8 cellular contexts compared by ENCODE assay signal in the genomic region with DNA sequence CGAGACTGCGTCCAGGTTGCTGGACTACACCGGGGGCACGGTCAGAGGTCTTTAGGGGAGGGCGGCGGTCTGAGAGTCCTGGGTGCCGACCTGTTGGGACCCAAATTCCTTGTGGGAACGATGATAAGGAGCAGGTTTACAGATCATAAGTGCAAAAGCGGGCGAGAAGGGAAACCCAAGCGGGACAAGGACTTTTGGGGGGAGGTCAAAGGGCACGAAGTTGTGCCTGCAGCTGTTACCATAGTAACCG. TPM values are rescaled to one million over a fixed set of nuclear protein-coding genes. Genes with fewer than 3 reads are reported as not detected.
A peak's percentile ranks its signal among the peaks of the same experiment; 100 is the strongest.
DNase-seq lines count a peak whose midpoint lies in the region; ATAC-seq and TF ChIP-seq lines count a peak whose summit lies in the region.

No MANE protein-coding gene starts in this region.

- CTCF ChIA-PET in HEK293T (lab: Yijun Ruan, JAX), result no interaction called here

- H3K27me3 ChIP-seq in BE2C (no peaks in the 10 kb centered on the region), HUES64 (ENCODE audit: insufficient read depth, low read length) (no peaks in the 10 kb centered on the region)

- no peak for TF ChIP-seq CTCF in BE2C (IDR thresholded peaks at IDR 0.05; ENCODE audit: low read depth, low read length)

- no peaks in the 10 kb centered on the region for H3K9me3 ChIP-seq in BE2C
- H3K9me3 ChIP-seq in HUES64 (ENCODE audit: insufficient read depth, low read depth, low read length), result no peaks in the 10 kb centered on the region

- DNase-seq in BE2C (no peak), left cardiac atrium (peak; percentile 89), A172 (ENCODE audit: low spot score) (no peak), HEK293T (ENCODE audit: extremely low spot score) (no peak)
- peak; percentile 70 for DNase-seq in activated T-helper 9 cell treated with anti-CD3 and anti-CD28 coated beads, Interleukin-2, amount 50 U/mL, for 16 hours (ENCODE audit: low read depth)

- H3K27ac ChIP-seq in HUES64 (ENCODE audit: low read depth, low read length), result peak overlapping the region; percentile 99
- peak overlapping the region in 20 of 21 experiments; percentile 87 to 99 (median 96) for H3K27ac ChIP-seq in skin epidermis

- H3K36me3 ChIP-seq in BE2C (peaks cover 32% of the 10 kb centered on the region), HUES64 (ENCODE audit: insufficient read depth, low read length) (peaks cover 53% of the 10 kb centered on the region)

- peak overlapping the region; percentile 87 for H3K9ac ChIP-seq in HUES64 (ENCODE audit: low read depth, low read length)

- intact Hi-C loops in left cardiac atrium (cut with DNase I), result no loop called here

- H3K4me1 ChIP-seq in BE2C (no peaks in the 10 kb centered on the region), HUES64 (ENCODE audit: insufficient read depth, low read length) (peaks cover 9% of the 10 kb centered on the region; the same call in 1 of the 2 replicates)

- WGBS in HUES64, result under 1% methylated on average over 13 of the region's 13 CpGs

- POLR2A ChIA-PET in HEK293T (lab: Yijun Ruan, JAX), result interaction anchor here (0.6 to 3.6 kb wide), 7 partner anchors 10 to 339 kb away, joined by 3 to 32 read pairs (median 17); a partner anchor contains a TSS

- H3K4me3 ChIP-seq in BE2C (ENCODE audit: low read depth, low read length), result peak overlapping the region; percentile 77
- H3K4me3 ChIP-seq in HUES64 (ENCODE audit: low read length), result peak overlapping the region; percentile 81
- H3K4me3 ChIP-seq in skin epidermis, result peak overlapping the region; percentile 74 to 99 (median 88)

- ATAC-seq in left cardiac atrium, result no peak
- ATAC-seq in HG02938 (IDR thresholded peaks at IDR 0.05; ENCODE audit: unreplicated experiment), result no peak

TF ChIP-seq in HEK293T, 16 proteins besides CTCF, POLR2A, EP300 and RAD21:
- TF ChIP-seq FOXK2 (IDR thresholded peaks at IDR 0.05) (no peak), FOXM1 (IDR thresholded peaks at IDR 0.05; ENCODE audit: borderline replicate concordance) (no peak), ZNF384 (IDR thresholded peaks at IDR 0.05) (no peak), NFRKB (IDR thresholded peaks at IDR 0.05) (no peak), FOXA1 (IDR thresholded peaks at IDR 0.05) (no peak), LEF1 (IDR thresholded peaks at IDR 0.05; ENCODE audit: borderline replicate concordance) (no peak), HDGF (IDR thresholded peaks at IDR 0.05; ENCODE audit: borderline replicate concordance) (no peak), ARNT (IDR thresholded peaks at IDR 0.05) (no peak), CTBP1 (IDR thresholded peaks at IDR 0.05; ENCODE audit: borderline replicate concordance) (no peak), ELF4 (IDR thresholded peaks at IDR 0.05) (no peak), SP1 (IDR thresholded peaks at IDR 0.05) (no peak), TARDBP (IDR thresholded peaks at IDR 0.05) (no peak), SUZ12 (IDR thresholded peaks at IDR 0.05) (no peak), BHLHE40 (IDR thresholded peaks at IDR 0.05; ENCODE audit: borderline replicate concordance) (no peak)
- TF ChIP-seq, protein P1, sequence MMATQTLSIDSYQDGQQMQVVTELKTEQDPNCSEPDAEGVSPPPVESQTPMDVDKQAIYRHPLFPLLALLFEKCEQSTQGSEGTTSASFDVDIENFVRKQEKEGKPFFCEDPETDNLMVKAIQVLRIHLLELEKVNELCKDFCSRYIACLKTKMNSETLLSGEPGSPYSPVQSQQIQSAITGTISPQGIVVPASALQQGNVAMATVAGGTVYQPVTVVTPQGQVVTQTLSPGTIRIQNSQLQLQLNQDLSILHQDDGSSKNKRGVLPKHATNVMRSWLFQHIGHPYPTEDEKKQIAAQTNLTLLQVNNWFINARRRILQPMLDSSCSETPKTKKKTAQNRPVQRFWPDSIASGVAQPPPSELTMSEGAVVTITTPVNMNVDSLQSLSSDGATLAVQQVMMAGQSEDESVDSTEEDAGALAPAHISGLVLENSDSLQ (IDR thresholded peaks at IDR 0.05), result no peak
TF ChIP-seq in HEK293T: peak in this region for 0.

RNA-seq across cellular contexts. Expression of a gene that starts 0.3 kb away (rescaled TPM):
- 92.0 TPM for polyA plus RNA-seq in BE2C (2012; ENCODE audit: insufficient read depth, insufficient read length, low read depth)
- 49.8 TPM for polyA plus RNA-seq in HUES64 (2013, experiment 1 of 2)
- 41.7 TPM for polyA plus RNA-seq in HUES64 (2013, experiment 2 of 2)
- 10 to 100 TPM; 25.7 to 32.1 TPM for total RNA-seq in left cardiac atrium
- total RNA-seq in A172 (2014; rRNA removed; shearing (Covaris generic)), result 15.0 and 28.2 TPM in 2 replicates

RNA-seq across cellular contexts. Expression of a gene that starts 0.5 kb away (rescaled TPM):
- polyA plus RNA-seq in BE2C (2012; ENCODE audit: insufficient read depth, insufficient read length, low read depth), result 76.1 TPM
- 19.1 TPM for polyA plus RNA-seq in HUES64 (2013, experiment 1 of 2)
- polyA plus RNA-seq in HUES64 (2013, experiment 2 of 2), result 21.8 TPM
- total RNA-seq in left cardiac atrium, result 1 to 10 TPM; 4.6 to 5.4 TPM
- total RNA-seq in A172 (2014; rRNA removed; shearing (Covaris generic)), result 5.5 and 7.6 TPM in 2 replicates

RNA-seq across cellular contexts. Expression of a gene that starts 14.6 kb away (rescaled TPM):
- 127 TPM for polyA plus RNA-seq in BE2C (2012; ENCODE audit: insufficient read depth, insufficient read length, low read depth)
- polyA plus RNA-seq in HUES64 (2013, experiment 1 of 2), result 93.5 TPM
- polyA plus RNA-seq in HUES64 (2013, experiment 2 of 2), result 89.3 TPM
- 10 to 100 TPM; 30.7 to 45.9 TPM for total RNA-seq in left cardiac atrium
- total RNA-seq in A172 (2014; rRNA removed; shearing (Covaris generic)), result 45.6 and 45.7 TPM in 2 replicates

Comparison
In these comparisons a context has a peak if more than half of its experiments do, and no peak if none do; other contexts are left out.
1. DNase-seq: peak in activated T-helper 9 cell treated with anti-CD3 and anti-CD28 coated beads, Interleukin-2, amount 50 U/mL, for 16 hours (single experiment) and left cardiac atrium (single experiment); none in BE2C (single experiment), A172 (single experiment) and HEK293T (single experiment).
2. Peak in every context shown above with its lines, with median percentiles within 50 percentile points of each other: H3K4me3 ChIP-seq.